In genomic region chr11:67486481-67487195, GRCh38 we compare ENCODE assay signal across 8 cellular contexts.
DNase-seq lines count a peak whose midpoint lies in the region; ATAC-seq lines count a peak whose summit lies in the region.

No MANE protein-coding gene starts in this region.

- ATAC-seq in HG02885 (IDR thresholded peaks at IDR 0.05; ENCODE audit: poor library complexity, unreplicated experiment) (peak; percentile 41), GM21515 (IDR thresholded peaks at IDR 0.05; ENCODE audit: unreplicated experiment) (no peak)

- peak; percentile 82 for DNase-seq in activated effector memory CD4-positive, alpha-beta T cell treated with anti-CD3 and anti-CD28 coated beads, Interleukin-2, amount 50 U/mL, for 16 hours
- no peak for DNase-seq in activated effector memory CD4-positive, alpha-beta T cell treated with Interleukin-2 at 50 U/mL for 16 hours
- peak; percentile 50 for DNase-seq in activated T-helper 9 cell treated with anti-CD3 and anti-CD28 coated beads, Interleukin-2, amount 50 U/mL, for 16 hours (ENCODE audit: low read depth)
- peak; percentile 45 for DNase-seq in stimulated activated CD4-positive, alpha-beta T cell treated with anti-CD3 and anti-CD28 coated beads, Interleukin-4, amount 100 ng/mL, for 24 hours
- DNase-seq in NOMO-1 treated with DMSO at 0.1 percent for 48 hours (lab: John Stamatoyannopoulos, UW; ENCODE audit: unreplicated experiment), result no peak
- no peak for DNase-seq in NCI-H1694 (lab: John Stamatoyannopoulos, UW)

Comparison
In these comparisons a context has a peak if more than half of its experiments do, and no peak if none do; other contexts are left out.
1. DNase-seq: peak in activated effector memory CD4-positive, alpha-beta T cell treated with anti-CD3 and anti-CD28 coated beads, Interleukin-2, amount 50 U/mL, for 16 hours (single experiment), activated T-helper 9 cell treated with anti-CD3 and anti-CD28 coated beads, Interleukin-2, amount 50 U/mL, for 16 hours (single experiment) and stimulated activated CD4-positive, alpha-beta T cell treated with anti-CD3 and anti-CD28 coated beads, Interleukin-4, amount 100 ng/mL, for 24 hours (single experiment); none in activated effector memory CD4-positive, alpha-beta T cell treated with Interleukin-2 at 50 U/mL for 16 hours (single experiment), NOMO-1 treated with DMSO at 0.1 percent for 48 hours (single experiment) and NCI-H1694 (single experiment).